Comparison of ENCODE assay signal across 8 cellular contexts in genomic region chr17:74742153-74742515, GRCh38. TPM values are rescaled to one million over a fixed set of nuclear protein-coding genes. Genes with fewer than 3 reads are reported as not detected.
DNase-seq lines count a peak whose midpoint lies in the region; ATAC-seq and TF ChIP-seq lines count a peak whose summit lies in the region.

No MANE protein-coding gene starts in this region.

- H3K4me1 ChIP-seq in adipocyte (ENCODE audit: control insufficient read depth, insufficient read depth, low read length): peaks cover 3% of the 10 kb centered on the region

- no peaks in the 10 kb centered on the region for H3K9me3 ChIP-seq in adipocyte (ENCODE audit: control insufficient read depth, low read length)

- peak; percentile 46 for ATAC-seq in GM19043 (IDR thresholded peaks at IDR 0.05; ENCODE audit: low read depth, unreplicated experiment)
- no peak for ATAC-seq in HG03045 (IDR thresholded peaks at IDR 0.05; ENCODE audit: unreplicated experiment)
- ATAC-seq in GM21528 (IDR thresholded peaks at IDR 0.05; ENCODE audit: low FRiP score, unreplicated experiment): no peak

- H3K36me3 Mint-ChIP-seq in HFFc6 (ENCODE audit: low read depth): no peaks in the 10 kb centered on the region

- peaks cover 67% of the 10 kb centered on the region for H3K27me3 ChIP-seq in adipocyte (replicated peaks; ENCODE audit: control insufficient read depth, insufficient read depth, low read length)

- no peak for TF ChIP-seq CTCF in HFFc6 (IDR thresholded peaks at IDR 0.05)

- no peak overlapping the region for H3K4me3 ChIP-seq in adipocyte (ENCODE audit: low read length)

- no peak overlapping the region; the same call in 1 of the 2 replicates for H3K4me3 Mint-ChIP-seq in HFFc6

- no peak overlapping the region for H3K27ac Mint-ChIP-seq in HFFc6

- DNase-seq in AG08396 (ENCODE audit: low spot score) (peak; percentile 21), NCI-H69 (lab: John Stamatoyannopoulos, UW) (peak; percentile 74), adipocyte (ENCODE audit: low read depth) (peak; percentile 20), NCI-H82 treated with DMSO at 0.1 percent for 48 hours (lab: John Stamatoyannopoulos, UW; ENCODE audit: unreplicated experiment) (no peak), HFFc6 (no peak)

- peaks cover 38% of the 10 kb centered on the region for H3K4me1 Mint-ChIP-seq in HFFc6 (ENCODE audit: low read depth)

- peaks cover 39% of the 10 kb centered on the region for H3K27me3 Mint-ChIP-seq in HFFc6 (ENCODE audit: insufficient read depth)

- H3K9me3 Mint-ChIP-seq in HFFc6: no peaks in the 10 kb centered on the region

- H3K9ac ChIP-seq in adipocyte (ENCODE audit: low read length): no peak overlapping the region

- H3K36me3 ChIP-seq in adipocyte (ENCODE audit: control insufficient read depth, insufficient read depth, low read length, severe bottlenecking): no peaks in the 10 kb centered on the region

RNA-seq across cellular contexts. Expression of gene RAB37, which starts 5.1 kb away (rescaled TPM):
- under 1 TPM in 3 of 6 experiments, not detected in 3; 0.11 to 0.28 (median 0.12) TPM for total RNA-seq in HFFc6 (2021; fragmentation: NEBNext Ultra II Directional; extraction: Animal tissue kit (Norgen Biotek cat#: 25700))

RNA-seq across cellular contexts. Expression of gene NHERF1, which starts 6.3 kb away (rescaled TPM):
- total RNA-seq in HFFc6 (2021; fragmentation: NEBNext Ultra II Directional; extraction: Animal tissue kit (Norgen Biotek cat#: 25700)): 10 to 100 TPM; 15.7 to 18.9 (median 17.5) TPM

RNA-seq across cellular contexts. Expression of gene CD300LF, which starts 29.4 kb away (rescaled TPM):
- total RNA-seq in HFFc6 (2021; fragmentation: NEBNext Ultra II Directional; extraction: Animal tissue kit (Norgen Biotek cat#: 25700)): not detected

RNA-seq across cellular contexts. Expression of gene NAT9, which starts 34.0 kb away (rescaled TPM):
- 10 to 100 TPM; 40.9 to 50.7 (median 46.6) TPM for total RNA-seq in HFFc6 (2021; fragmentation: NEBNext Ultra II Directional; extraction: Animal tissue kit (Norgen Biotek cat#: 25700))

Comparison
In these comparisons a context has a peak if more than half of its experiments do, and no peak if none do; other contexts are left out.
1. DNase-seq: peak in AG08396 (single experiment), NCI-H69 (single experiment) and adipocyte (single experiment); none in NCI-H82 treated with DMSO at 0.1 percent for 48 hours (single experiment) and HFFc6 (single experiment).